Comparison of ENCODE assay signal across 21 cellular contexts in genomic region chr7:93894426-93894825, GRCh38. TPM values are rescaled to one million over a fixed set of nuclear protein-coding genes. Genes with fewer than 3 reads are reported as not detected.
"Had no signal": no experiment of that assay in that cellular context is flagged by ENCODE, and none has a peak within 500 bp of the region (broad histone marks: within the 10 kb centered on the region; RNA-seq: fewer than 3 reads in every experiment).

No MANE protein-coding gene starts in this region.

- ATAC-seq: activated CD4-positive, alpha-beta T cell treated with anti-CD3 and anti-CD28 coated beads for 36 hours; activated CD8-positive, alpha-beta T cell treated with anti-CD3 and anti-CD28 coated beads, Interleukin-2, amount 10 ng/mL, durations not matched to agents 7 days and 5 days; activated naive CD8-positive, alpha-beta T cell treated with anti-CD3 and anti-CD28 coated beads, Interleukin-2, amount 50 U/mL, for 24 hours; naive thymus-derived CD4-positive, alpha-beta T cell; stimulated activated naive B cell treated with anti-CD40 and anti-IgM and Interleukin-4, amounts not matched to agents 10 μg/mL and 1 μg/mL and 100 μg/mL, for 72 hours had no signal

- H3K36me3 ChIP-seq: ascending aorta, neutrophil, right lobe of liver, spleen had no signal

- FAIRE-seq: colon had no signal

- H3K27ac ChIP-seq: ascending aorta, hepatocyte, neutrophil, right lobe of liver, spleen, VCaP had no signal

- H2AFZ ChIP-seq: hepatocyte had no signal

- H3K4me3 ChIP-seq: ascending aorta, hepatocyte, lung, right lobe of liver, spleen had no signal

- H3K4me2 ChIP-seq: hepatocyte had no signal

- H3K27me3 ChIP-seq: ascending aorta, right lobe of liver had no signal

- DNase-seq: activated CD4-positive, alpha-beta T cell treated with anti-CD3 and anti-CD28 coated beads for 36 hours; activated CD8-positive, alpha-beta memory T cell treated with anti-CD3 and anti-CD28 coated beads, Interleukin-2, amount 50 U/mL, for 48 hours; activated CD8-positive, alpha-beta T cell treated with anti-CD3 and anti-CD28 coated beads, Interleukin-2, amount 10 ng/mL, durations not matched to agents 7 days and 5 days; activated naive CD8-positive, alpha-beta T cell treated with anti-CD3 and anti-CD28 coated beads, Interleukin-2, amount 50 U/mL, for 24 hours; kidney glomerular epithelial cell; naive thymus-derived CD4-positive, alpha-beta T cell; right lobe of liver; spleen; stimulated activated CD4-positive, alpha-beta T cell treated with anti-CD3 and anti-CD28 coated beads, Interleukin-2, amount 100 ng/mL, for 24 hours; stimulated activated naive B cell treated with anti-CD40 and anti-IgM and Interleukin-4, amounts not matched to agents 10 μg/mL and 1 μg/mL and 100 μg/mL, for 72 hours; substantia nigra; SW 1271 had no signal

- H3K79me2 ChIP-seq: hepatocyte had no signal

- H3K9me3 ChIP-seq: ascending aorta, neutrophil, right lobe of liver, spleen had no signal

RNA-seq across cellular contexts. Expression of gene TFPI2, which starts 3.9 kb away (rescaled TPM):
- total RNA-seq: activated CD4-positive, alpha-beta T cell treated with anti-CD3 and anti-CD28 coated beads for 36 hours; activated CD8-positive, alpha-beta T cell treated with anti-CD3 and anti-CD28 coated beads, Interleukin-2, amount 10 ng/mL, durations not matched to agents 7 days and 5 days; ascending aorta; mononuclear cell had no signal
- polyA plus RNA-seq: naive thymus-derived CD4-positive, alpha-beta T cell had no signal

RNA-seq across cellular contexts. Expression of gene GNGT1, which starts 11.9 kb away (rescaled TPM):
- total RNA-seq: activated CD4-positive, alpha-beta T cell treated with anti-CD3 and anti-CD28 coated beads for 36 hours; activated CD8-positive, alpha-beta T cell treated with anti-CD3 and anti-CD28 coated beads, Interleukin-2, amount 10 ng/mL, durations not matched to agents 7 days and 5 days; ascending aorta; cardiac septum; hepatocyte; lung; mononuclear cell; naive thymus-derived CD4-positive, alpha-beta T cell; posterior vena cava; right lobe of liver; spleen had no signal
- polyA plus RNA-seq: lung; naive thymus-derived CD4-positive, alpha-beta T cell; spleen had no signal

RNA-seq across cellular contexts. Expression of gene GNG11, which starts 27.1 kb away (rescaled TPM):
- total RNA-seq: activated CD4-positive, alpha-beta T cell treated with anti-CD3 and anti-CD28 coated beads for 36 hours; activated CD8-positive, alpha-beta T cell treated with anti-CD3 and anti-CD28 coated beads, Interleukin-2, amount 10 ng/mL, durations not matched to agents 7 days and 5 days had no signal
- polyA plus RNA-seq: naive thymus-derived CD4-positive, alpha-beta T cell had no signal
